Comparison of ENCODE assay signal across 9 cellular contexts in the genomic region with DNA sequence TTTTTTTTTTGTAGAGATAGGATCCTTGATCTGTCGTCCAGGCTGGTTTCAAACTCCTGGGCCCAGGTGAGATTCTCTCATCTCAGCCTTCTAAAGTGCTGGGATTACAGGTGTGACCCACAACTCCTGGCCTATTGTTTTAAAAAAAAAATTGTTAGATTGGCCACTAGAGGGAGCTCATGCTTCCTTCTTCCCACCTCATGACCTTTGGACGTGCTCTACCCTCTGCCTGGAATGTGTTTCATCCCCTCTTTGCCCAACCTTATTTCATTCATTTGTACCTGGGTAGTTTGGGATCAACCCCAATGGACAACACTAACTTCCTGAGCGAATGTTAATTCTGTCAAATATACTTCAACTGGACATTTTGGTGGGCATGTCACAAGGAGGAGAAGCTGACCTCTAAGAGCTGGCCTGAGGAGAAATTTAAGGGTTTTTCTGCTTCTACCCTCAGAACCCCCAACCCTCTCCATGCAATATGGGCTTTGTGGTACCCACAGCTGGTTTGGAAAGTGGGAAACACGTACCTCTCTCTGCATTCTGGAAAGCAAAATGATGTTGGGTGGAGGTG. TPM values are rescaled to one million over a fixed set of nuclear protein-coding genes. Genes with fewer than 3 reads are reported as not detected.
DNase-seq lines count a peak whose midpoint lies in the region; ATAC-seq, FAIRE-seq and TF ChIP-seq lines count a peak whose summit lies in the region.
"Had no signal": no experiment of that assay in that cellular context is flagged by ENCODE, and none has a peak within 500 bp of the region (broad histone marks: within the 10 kb centered on the region; RNA-seq: fewer than 3 reads in every experiment).

No MANE protein-coding gene starts in this region.

- FAIRE-seq in pancreas (lab: Jason Lieb, UNC): no peak

- DNase-seq in NCI-H1105 treated with DMSO at 0.1 percent for 48 hours (lab: John Stamatoyannopoulos, UW) (peak; percentile 40), NCI-H1105 (lab: John Stamatoyannopoulos, UW) (no peak), HFF-Myc (ENCODE audit: extremely low read depth, low read depth) (no peak), Peyer's patch (no peak), pancreas (peak in 1 of 6 donors; percentile 20), posterior vena cava (ENCODE audit: low spot score) (no peak)

- ATAC-seq in esophagus mucosa (peak; percentile 53), pancreas (peak; percentile 67 to 90 (median 88)), HG03097 (IDR thresholded peaks at IDR 0.05; ENCODE audit: low FRiP score, unreplicated experiment) (no peak)

- intact Hi-C loops in pancreas (cut with DNase I): no loop called here
- intact Hi-C loops in posterior vena cava (cut with DNase I): no loop called here

- H3K36me3 ChIP-seq in Peyer's patch: no peaks in the 10 kb centered on the region
- H3K36me3 ChIP-seq in pancreas: no peaks in the 10 kb centered on the region

- H3K9me3 ChIP-seq in Peyer's patch (no peaks in the 10 kb centered on the region), pancreas (no peaks in the 10 kb centered on the region)

- peak; percentile 62 for TF ChIP-seq CTCF in HFF-Myc (IDR thresholded peaks at IDR 0.05; ENCODE audit: low read depth, low read length, missing control alignments)
- peak in 5 of 6 experiments; percentile 5 to 74 (median 70) for TF ChIP-seq CTCF in Peyer's patch (IDR thresholded peaks at IDR 0.05)
- peak; percentile 46 to 65 (median 52) for TF ChIP-seq CTCF in pancreas (IDR thresholded peaks at IDR 0.05)

- H3K27me3 ChIP-seq in Peyer's patch (no peaks in the 10 kb centered on the region), pancreas (no peaks in the 10 kb centered on the region)
- H3K27me3 ChIP-seq: BLaER1 treated with 17β-estradiol and CSF1 and Interleukin-3, amounts not matched to agents 10 nM and 100 nM had no signal

- H3K4me3 ChIP-seq in HFF-Myc (replicated peaks; ENCODE audit: low read depth, low read length) (no peak overlapping the region), Peyer's patch (no peak overlapping the region), pancreas (no peak overlapping the region)
- H3K4me3 ChIP-seq: BLaER1 treated with 17β-estradiol and CSF1 and Interleukin-3, amounts not matched to agents 10 nM and 100 nM had no signal

- H3K4me1 ChIP-seq in Peyer's patch (no peaks in the 10 kb centered on the region), pancreas (no peaks in the 10 kb centered on the region)

- no peak for TF ChIP-seq POLR2A in Peyer's patch (IDR thresholded peaks at IDR 0.05)

- H3K27ac ChIP-seq in Peyer's patch (no peak overlapping the region), pancreas (no peak overlapping the region)

- 26 to 28% methylated on average over 4 of the region's 4 CpGs for WGBS in pancreas, 2 donors

RNA-seq across cellular contexts. Expression of gene PPEF2, which starts 6.4 kb away (rescaled TPM):
- total RNA-seq in Peyer's patch (under 1 TPM in 1 of 4 donors, not detected in 3; 0.54 TPM), esophagus mucosa (not detected), pancreas (not detected), posterior vena cava (not detected)
- polyA plus RNA-seq in pancreas: not detected

RNA-seq across cellular contexts. Expression of gene NAAA, which starts 45.0 kb away (rescaled TPM):
- total RNA-seq in Peyer's patch (100 to 1,000 TPM in 3 of 4 donors, 10 to 100 TPM in 1; 81.7 to 434 (median 177) TPM), esophagus mucosa (22.9 TPM), pancreas (10 to 100 TPM in 1 of 6 donors, 1 to 10 TPM in 5; 4.5 to 13.7 (median 9.0) TPM), posterior vena cava (10 to 100 TPM; 17.2 to 40.4 TPM)
- polyA plus RNA-seq in pancreas: 1 to 10 TPM; 3.5 to 9.7 TPM
